ENCODE assay signal across 9 cellular contexts in the genomic region with DNA sequence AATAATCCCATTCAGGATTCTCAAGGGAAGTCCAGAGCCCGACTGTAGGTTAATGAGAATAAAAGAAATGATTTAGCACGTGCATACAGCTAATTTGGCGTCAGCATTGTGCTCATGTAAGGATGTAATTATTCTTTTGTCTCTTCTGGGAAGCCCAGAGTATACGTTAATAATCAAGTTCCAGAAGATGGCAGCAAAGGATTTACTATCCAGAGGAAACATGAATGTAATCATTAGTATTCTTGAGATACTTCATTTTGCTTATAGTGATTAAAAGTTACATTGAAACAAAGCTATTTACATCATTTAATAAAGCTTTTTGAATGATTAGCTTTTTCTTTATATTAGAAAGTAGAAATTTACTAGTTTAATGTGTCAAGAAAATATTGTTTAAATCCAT. TPM values are rescaled to one million over a fixed set of nuclear protein-coding genes. Genes with fewer than 3 reads are reported as not detected.
DNase-seq lines count a peak whose midpoint lies in the region; TF ChIP-seq lines count a peak whose summit lies in the region.
"Had no signal": no experiment of that assay in that cellular context is flagged by ENCODE, and none has a peak within 500 bp of the region (broad histone marks: within the 10 kb centered on the region; RNA-seq: fewer than 3 reads in every experiment).

No MANE protein-coding gene starts in this region.

- no peaks in the 10 kb centered on the region for H3K79me1 ChIP-seq in mesenchymal stem cell (replicated peaks; ENCODE audit: low read length, poor library complexity, severe bottlenecking)

- peak; percentile 64 for DNase-seq in DMS53 (lab: John Stamatoyannopoulos, UW)
- DNase-seq in NCI-H1417 (lab: John Stamatoyannopoulos, UW): peak in 2 of 3 experiments; percentile 54 to 86
- peak; percentile 11 for DNase-seq in brain microvascular endothelial cell
- DNase-seq in mesenchymal stem cell: peak; percentile 71
- no peak for DNase-seq in NCI-H128 (lab: John Stamatoyannopoulos, UW; ENCODE audit: unreplicated experiment)
- DNase-seq in activated T-cell treated with anti-CD3 and anti-CD28 coated beads, Interleukin-2, amount 50 U/mL, for 24 hours: no peak
- DNase-seq in NCI-H187 treated with DMSO at 0.1 percent for 48 hours (lab: John Stamatoyannopoulos, UW): no peak
- no peak for DNase-seq in activated T-cell treated with anti-CD3 and anti-CD28 coated beads, Interleukin-2, amount 50 U/mL, for 48 hours

- peak; percentile 7 for TF ChIP-seq CTCF in brain microvascular endothelial cell (IDR thresholded peaks at IDR 0.05; ENCODE audit: low read depth, low read length, missing control alignments)

- H4K91ac ChIP-seq in mesenchymal stem cell (ENCODE audit: low read length): no peak overlapping the region

- H3K27me3 Mint-ChIP-seq in activated T-cell treated with anti-CD3 and anti-CD28 coated beads, Interleukin-2, amount 50 U/mL, for 24 hours: peaks cover 8% of the 10 kb centered on the region

- H3K4me3 Mint-ChIP-seq in activated T-cell treated with anti-CD3 and anti-CD28 coated beads, Interleukin-2, amount 50 U/mL, for 24 hours: no peak overlapping the region

- H3K27me3 ChIP-seq in brain microvascular endothelial cell (replicated peaks) (no peaks in the 10 kb centered on the region), mesenchymal stem cell (ENCODE audit: control insufficient read depth in 1 of 2, insufficient read depth in 1 of 2, low read length in 2 of 2) (no peaks in the 10 kb centered on the region)

- no peaks in the 10 kb centered on the region for H3K4me1 Mint-ChIP-seq in activated T-cell treated with anti-CD3 and anti-CD28 coated beads, Interleukin-2, amount 50 U/mL, for 24 hours (ENCODE audit: low read depth)

- no peaks in the 10 kb centered on the region for H3K36me3 Mint-ChIP-seq in activated T-cell treated with anti-CD3 and anti-CD28 coated beads, Interleukin-2, amount 50 U/mL, for 24 hours (ENCODE audit: low read depth)

- no peak overlapping the region for H4K8ac ChIP-seq in mesenchymal stem cell (ENCODE audit: low read length)

- H2BK12ac ChIP-seq in mesenchymal stem cell (ENCODE audit: low read length in 2 of 2): no peak overlapping the region

- no peaks in the 10 kb centered on the region for H3K36me3 ChIP-seq in brain microvascular endothelial cell (replicated peaks)
- H3K36me3 ChIP-seq in mesenchymal stem cell (ENCODE audit: control insufficient read depth in 1 of 2, insufficient read depth in 2 of 2, low read depth in 1 of 2, low read length in 2 of 2): no peaks in the 10 kb centered on the region
- H3K36me3 ChIP-seq: HAP-1 had no signal

- no peaks in the 10 kb centered on the region for H3K9me3 ChIP-seq in mesenchymal stem cell (ENCODE audit: control insufficient read depth, low read length)
- H3K9me3 ChIP-seq: HAP-1 had no signal

- no peak overlapping the region for H3K23ac ChIP-seq in mesenchymal stem cell (ENCODE audit: low read length in 2 of 2)

- H2BK5ac ChIP-seq in mesenchymal stem cell (ENCODE audit: low read depth, low read length, poor library complexity, severe bottlenecking): no peak overlapping the region

- H3K9me3 Mint-ChIP-seq in activated T-cell treated with anti-CD3 and anti-CD28 coated beads, Interleukin-2, amount 50 U/mL, for 24 hours: no peaks in the 10 kb centered on the region

- H3K27ac Mint-ChIP-seq in activated T-cell treated with anti-CD3 and anti-CD28 coated beads, Interleukin-2, amount 50 U/mL, for 24 hours: no peak overlapping the region

- H3K27ac ChIP-seq in brain microvascular endothelial cell (no peak overlapping the region), mesenchymal stem cell (ENCODE audit: low read length, poor library complexity, severe bottlenecking) (no peak overlapping the region)

- H3K4ac ChIP-seq in mesenchymal stem cell (ENCODE audit: low read depth in 1 of 2, low read length in 2 of 2): no peak overlapping the region

- H3K4me3 ChIP-seq in brain microvascular endothelial cell (ENCODE audit: low read depth, low read length) (no peak overlapping the region), mesenchymal stem cell (ENCODE audit: insufficient read depth in 1 of 2, low read depth in 1 of 2, low read length in 2 of 2) (no peak overlapping the region)
- H3K4me3 ChIP-seq: HAP-1 had no signal

- H2BK120ac ChIP-seq in mesenchymal stem cell (ENCODE audit: low read depth, low read length): no peak overlapping the region

- no peak overlapping the region for H3K4me2 ChIP-seq in mesenchymal stem cell (ENCODE audit: low read length, poor library complexity, severe bottlenecking)

- H2AFZ ChIP-seq in mesenchymal stem cell (ENCODE audit: low read depth, low read length): no peak overlapping the region

- H2AK5ac ChIP-seq in mesenchymal stem cell (ENCODE audit: low read length, severe bottlenecking): no peak overlapping the region

- H3K9ac ChIP-seq in mesenchymal stem cell (ENCODE audit: low read length): no peak overlapping the region

- H3K4me1 ChIP-seq in mesenchymal stem cell (ENCODE audit: control insufficient read depth, insufficient read depth, low read depth, low read length): peaks cover 2% of the 10 kb centered on the region

- in situ Hi-C loops in brain microvascular endothelial cell (cut with HindIII; ENCODE audit: low pct_ligation_motif_present, low sequenced_read_pairs): no loop called here

- no peak overlapping the region for H3K14ac ChIP-seq in mesenchymal stem cell (ENCODE audit: low read length in 2 of 2)

- no peak overlapping the region for H2BK15ac ChIP-seq in mesenchymal stem cell (ENCODE audit: low read depth, poor library complexity, severe bottlenecking)

- no peak overlapping the region for H3K18ac ChIP-seq in mesenchymal stem cell (ENCODE audit: low read depth in 1 of 2, low read length in 2 of 2)

- WGBS in mesenchymal stem cell: 70% methylated on average over 3 of the region's 4 CpGs

RNA-seq across cellular contexts. Expression of gene MAP9, which starts 27.1 kb away (rescaled TPM):
- 20.8 TPM for polyA plus RNA-seq in mesenchymal stem cell (2013, experiment 1 of 2)
- polyA plus RNA-seq in mesenchymal stem cell (2013, experiment 2 of 2): 19.5 TPM

Comparison
In these comparisons a context has a peak if more than half of its experiments do, and no peak if none do; other contexts are left out.
1. DNase-seq: peak in DMS53 (single experiment), NCI-H1417 (2 of 3), brain microvascular endothelial cell (single experiment) and mesenchymal stem cell (single experiment); none in NCI-H128 (single experiment), activated T-cell treated with anti-CD3 and anti-CD28 coated beads, Interleukin-2, amount 50 U/mL, for 24 hours (single experiment), NCI-H187 treated with DMSO at 0.1 percent for 48 hours (single experiment) and activated T-cell treated with anti-CD3 and anti-CD28 coated beads, Interleukin-2, amount 50 U/mL, for 48 hours (0 of 2).